In genomic region chr20:50930139-50931047, GRCh38 we compare ENCODE assay signal across 2 cellular contexts.
TF ChIP-seq lines count a peak whose summit lies in the region.

No MANE protein-coding gene starts in this region.

TF ChIP-seq in WTC11, 78 proteins besides CTCF, POLR2A, EP300 and RAD21:
- TF ChIP-seq NFATC4 (CRISPR knock-in tag; IDR thresholded peaks at IDR 0.05) = no peak
- TF ChIP-seq SMAD4 (CRISPR knock-in tag; IDR thresholded peaks at IDR 0.05) = no peak
- no peak for TF ChIP-seq E2F4 (CRISPR knock-in tag; IDR thresholded peaks at IDR 0.05; ENCODE audit: borderline replicate concordance, low read depth)
- TF ChIP-seq SP1 (CRISPR knock-in tag; conservative IDR thresholded peaks at IDR 0.05) = no peak
- 0 out of 2 replicates have a peak, but pooled peaks have one; percentile 25 for TF ChIP-seq FOXP1 (CRISPR knock-in tag; IDR thresholded peaks at IDR 0.05; ENCODE audit: borderline replicate concordance)

TF ChIP-seq in endothelial cell of umbilical vein, 7 proteins besides CTCF, POLR2A, EP300 and RAD21:
- TF ChIP-seq MYC (IDR thresholded peaks at IDR 0.05; ENCODE audit: low read depth, low read length) = no peak
- TF ChIP-seq POLR2AphosphoS5 (IDR thresholded peaks at IDR 0.05; ENCODE audit: insufficient read depth, low read depth, low read length) = no peak
- TF ChIP-seq, protein P1, sequence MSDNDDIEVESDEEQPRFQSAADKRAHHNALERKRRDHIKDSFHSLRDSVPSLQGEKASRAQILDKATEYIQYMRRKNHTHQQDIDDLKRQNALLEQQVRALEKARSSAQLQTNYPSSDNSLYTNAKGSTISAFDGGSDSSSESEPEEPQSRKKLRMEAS (IDR thresholded peaks at IDR 0.05; ENCODE audit: insufficient read depth, insufficient read length) = no peak
- no peak for TF ChIP-seq GATA2 (IDR thresholded peaks at IDR 0.05; ENCODE audit: insufficient read depth, insufficient read length, low read depth, low read length)
- no peak for TF ChIP-seq JUN (IDR thresholded peaks at IDR 0.05; ENCODE audit: borderline replicate concordance, insufficient read depth, insufficient read length, low read depth)
- no peak for TF ChIP-seq EZH2 (IDR thresholded peaks at IDR 0.05; ENCODE audit: borderline replicate concordance, low read depth, low read length, severe bottlenecking)
- TF ChIP-seq FOS (IDR thresholded peaks at IDR 0.05; ENCODE audit: borderline replicate concordance, insufficient read depth, low read length) = no peak
